1 cellular context compared by ENCODE assay signal in the genomic region with DNA sequence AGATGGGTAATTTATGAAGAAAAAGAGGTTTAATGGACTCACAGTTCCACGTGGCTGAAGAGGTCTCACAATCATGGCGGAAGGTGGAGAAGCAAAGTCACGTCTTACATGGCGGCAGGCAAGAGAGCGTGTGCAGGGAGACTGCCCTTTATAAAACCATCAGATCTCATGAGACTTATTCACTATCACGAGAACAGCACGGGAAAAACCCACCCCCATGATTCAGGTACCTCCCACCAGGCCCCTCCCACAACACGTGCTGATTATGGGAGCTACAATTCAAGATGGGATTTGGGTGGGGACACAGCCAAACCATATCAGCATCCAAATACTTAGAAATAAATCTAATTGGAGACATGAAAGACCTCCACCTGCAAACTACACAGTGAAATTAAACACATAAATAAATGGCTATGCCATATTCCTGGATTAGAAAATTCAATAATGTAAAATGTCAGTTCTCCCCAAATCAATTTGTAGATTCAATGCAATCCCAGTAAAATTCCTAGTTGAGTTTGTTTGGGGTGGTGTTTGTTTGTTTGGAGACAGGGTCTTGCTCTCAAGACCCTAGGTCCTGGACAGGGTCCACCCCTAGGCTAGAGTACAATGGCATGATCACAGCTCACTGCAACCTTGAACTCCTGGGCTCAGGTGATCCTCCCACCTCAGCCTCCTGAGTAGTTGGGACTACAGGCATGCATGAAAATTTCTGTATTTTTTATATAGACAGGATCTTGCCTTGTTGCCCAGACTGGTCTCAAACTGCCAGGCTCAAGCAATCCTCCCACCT.
TF ChIP-seq lines count a peak whose summit lies in the region.

No MANE protein-coding gene starts in this region.

TF ChIP-seq in GM23338, 12 proteins besides CTCF, POLR2A, EP300 and RAD21 (continued from another document):
- TF ChIP-seq ETS1 (IDR thresholded peaks at IDR 0.05) (no peak), ZNF114 (CRISPR knock-in tag; IDR thresholded peaks at IDR 0.05) (no peak), EZH2 (IDR thresholded peaks at IDR 0.05; ENCODE audit: low read depth, unreplicated experiment) (no peak), POLR2AphosphoS5 (IDR thresholded peaks at IDR 0.05; ENCODE audit: low read depth) (no peak), NANOG (IDR thresholded peaks at IDR 0.05; ENCODE audit: borderline replicate concordance) (no peak), EZH2phosphoT487 (IDR thresholded peaks at IDR 0.05; ENCODE audit: unreplicated experiment) (no peak), ZNF331 (CRISPR knock-in tag; IDR thresholded peaks at IDR 0.05; ENCODE audit: low read depth) (no peak), CREB1 (CRISPR knock-in tag; IDR thresholded peaks at IDR 0.05; ENCODE audit: low read depth) (no peak), JUNB (IDR thresholded peaks at IDR 0.05; ENCODE audit: unreplicated experiment) (no peak)
- TF ChIP-seq, protein P1, sequence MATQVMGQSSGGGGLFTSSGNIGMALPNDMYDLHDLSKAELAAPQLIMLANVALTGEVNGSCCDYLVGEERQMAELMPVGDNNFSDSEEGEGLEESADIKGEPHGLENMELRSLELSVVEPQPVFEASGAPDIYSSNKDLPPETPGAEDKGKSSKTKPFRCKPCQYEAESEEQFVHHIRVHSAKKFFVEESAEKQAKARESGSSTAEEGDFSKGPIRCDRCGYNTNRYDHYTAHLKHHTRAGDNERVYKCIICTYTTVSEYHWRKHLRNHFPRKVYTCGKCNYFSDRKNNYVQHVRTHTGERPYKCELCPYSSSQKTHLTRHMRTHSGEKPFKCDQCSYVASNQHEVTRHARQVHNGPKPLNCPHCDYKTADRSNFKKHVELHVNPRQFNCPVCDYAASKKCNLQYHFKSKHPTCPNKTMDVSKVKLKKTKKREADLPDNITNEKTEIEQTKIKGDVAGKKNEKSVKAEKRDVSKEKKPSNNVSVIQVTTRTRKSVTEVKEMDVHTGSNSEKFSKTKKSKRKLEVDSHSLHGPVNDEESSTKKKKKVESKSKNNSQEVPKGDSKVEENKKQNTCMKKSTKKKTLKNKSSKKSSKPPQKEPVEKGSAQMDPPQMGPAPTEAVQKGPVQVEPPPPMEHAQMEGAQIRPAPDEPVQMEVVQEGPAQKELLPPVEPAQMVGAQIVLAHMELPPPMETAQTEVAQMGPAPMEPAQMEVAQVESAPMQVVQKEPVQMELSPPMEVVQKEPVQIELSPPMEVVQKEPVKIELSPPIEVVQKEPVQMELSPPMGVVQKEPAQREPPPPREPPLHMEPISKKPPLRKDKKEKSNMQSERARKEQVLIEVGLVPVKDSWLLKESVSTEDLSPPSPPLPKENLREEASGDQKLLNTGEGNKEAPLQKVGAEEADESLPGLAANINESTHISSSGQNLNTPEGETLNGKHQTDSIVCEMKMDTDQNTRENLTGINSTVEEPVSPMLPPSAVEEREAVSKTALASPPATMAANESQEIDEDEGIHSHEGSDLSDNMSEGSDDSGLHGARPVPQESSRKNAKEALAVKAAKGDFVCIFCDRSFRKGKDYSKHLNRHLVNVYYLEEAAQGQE (IDR thresholded peaks at IDR 0.05; ENCODE audit: unreplicated experiment): no peak
